ENCODE assay signal across 8 cellular contexts in genomic region chr12:7934560-7935463, GRCh38. TPM values are rescaled to one million over a fixed set of nuclear protein-coding genes. Genes with fewer than 3 reads are reported as not detected.
A peak's percentile ranks its signal among the peaks of the same experiment; 100 is the strongest.
DNase-seq lines count a peak whose midpoint lies in the region; ATAC-seq, FAIRE-seq and TF ChIP-seq lines count a peak whose summit lies in the region.

No MANE protein-coding gene starts in this region.

- peak overlapping the region; percentile 59; the same call in 1 of the 2 replicates for H3K27ac ChIP-seq in HUES6 (ENCODE audit: low read depth, low read length)
- H3K27ac ChIP-seq in endothelial cell of umbilical vein (ENCODE audit: insufficient read depth, low read depth, low read length): peak overlapping the region; percentile 83

- peak overlapping the region; percentile 95 for H3K4me2 ChIP-seq in endothelial cell of umbilical vein (ENCODE audit: insufficient read depth, low read length)

- no peaks in the 10 kb centered on the region for H3K9me3 Mint-ChIP-seq in progenitor cell of endocrine pancreas (ENCODE audit: low read depth)

- POLR2A ChIA-PET in endothelial cell of umbilical vein (lab: Charles Lee): interaction anchor here (0.6 to 2.8 kb wide), 5 partner anchors 26 to 103 kb away, joined by 3 to 135 read pairs (median 4); no protein-coding TSS in a partner anchor

- H3K79me2 ChIP-seq in endothelial cell of umbilical vein (ENCODE audit: control insufficient read depth, insufficient read depth, low read length): peaks cover 26% of the 10 kb centered on the region

- CTCF ChIA-PET in endothelial cell of umbilical vein (lab: Charles Lee): interaction anchor here (0.8 to 6.2 kb wide), 13 partner anchors 12 to 143 kb away, joined by 3 to 132 read pairs (median 13); no protein-coding TSS in a partner anchor

- H3K9ac ChIP-seq in HUES6 (ENCODE audit: low read length) (peak overlapping the region; percentile 93), endothelial cell of umbilical vein (replicated peaks; ENCODE audit: extremely low read depth, insufficient read depth, low read length) (peak overlapping the region; percentile 92)

- no peaks in the 10 kb centered on the region for H3K27me3 Mint-ChIP-seq in progenitor cell of endocrine pancreas

- no peak for ATAC-seq in HG02970 (IDR thresholded peaks at IDR 0.05; ENCODE audit: low FRiP score, unreplicated experiment)
- ATAC-seq in HG03432 (IDR thresholded peaks at IDR 0.05; ENCODE audit: unreplicated experiment): no peak

- H3K9me3 ChIP-seq in BE2C: no peaks in the 10 kb centered on the region
- H3K9me3 ChIP-seq in HUES6 (ENCODE audit: control insufficient read depth, insufficient read depth, low read depth, low read length): no peaks in the 10 kb centered on the region
- H3K9me3 ChIP-seq in endothelial cell of umbilical vein (replicated peaks; ENCODE audit: control insufficient read depth, insufficient read depth, low read length): no peaks in the 10 kb centered on the region
- H3K9me3 ChIP-seq in neuron (ENCODE audit: low read length): no peaks in the 10 kb centered on the region

- no peak overlapping the region for H3K4me3 Mint-ChIP-seq in progenitor cell of endocrine pancreas (ENCODE audit: low read depth)

- no peak for TF ChIP-seq POLR2A in endothelial cell of umbilical vein (IDR thresholded peaks at IDR 0.05; ENCODE audit: low read depth, low read length)

- TF ChIP-seq CTCF in BE2C (IDR thresholded peaks at IDR 0.05; ENCODE audit: low read depth, low read length) (no peak), endothelial cell of umbilical vein (IDR thresholded peaks at IDR 0.05; ENCODE audit: extremely low read depth in 1 of 2, insufficient read depth in 1 of 2, low read depth in 1 of 2, low read length in 2 of 2) (no peak), progenitor cell of endocrine pancreas (IDR thresholded peaks at IDR 0.05; ENCODE audit: unreplicated experiment) (no peak)

- H3K27me3 ChIP-seq in BE2C: no peaks in the 10 kb centered on the region
- no peaks in the 10 kb centered on the region for H3K27me3 ChIP-seq in HUES6 (ENCODE audit: control insufficient read depth, insufficient read depth, low read length)
- no peaks in the 10 kb centered on the region for H3K27me3 ChIP-seq in endothelial cell of umbilical vein (ENCODE audit: control insufficient read depth in 2 of 2, insufficient read depth in 2 of 2, low read length in 2 of 2)
- no peaks in the 10 kb centered on the region for H3K27me3 ChIP-seq in neuron (ENCODE audit: insufficient read depth, low read length)

- H2AFZ ChIP-seq in endothelial cell of umbilical vein (ENCODE audit: low read depth, low read length): no peak overlapping the region
- H2AFZ ChIP-seq in neuron (ENCODE audit: low read depth, low read length): peak overlapping the region; percentile 5

- H3K4me1 Mint-ChIP-seq in progenitor cell of endocrine pancreas (ENCODE audit: low read depth): peaks cover 8% of the 10 kb centered on the region

- H3K36me3 ChIP-seq in BE2C: no peaks in the 10 kb centered on the region
- H3K36me3 ChIP-seq in HUES6 (ENCODE audit: control insufficient read depth, insufficient read depth, low read length): peaks cover 57% of the 10 kb centered on the region
- peaks cover 3% of the 10 kb centered on the region in 2 experiments for H3K36me3 ChIP-seq in endothelial cell of umbilical vein (ENCODE audit: control insufficient read depth in 2 of 2, extremely low read depth in 1 of 2, insufficient read depth in 2 of 2, low read length in 2 of 2)
- peaks cover 26% of the 10 kb centered on the region for H3K36me3 ChIP-seq in neuron (ENCODE audit: insufficient read depth, low read length)

- H3K36me3 Mint-ChIP-seq in progenitor cell of endocrine pancreas (ENCODE audit: insufficient read depth): no peaks in the 10 kb centered on the region

- dilution Hi-C loops in endothelial cell of umbilical vein (cut with MboI; ENCODE audit: extremely low pct_ligation_motif_present, low sequenced_read_pairs): no loop called here

- H3K9me1 ChIP-seq in endothelial cell of umbilical vein (replicated peaks; ENCODE audit: control insufficient read depth, extremely low read depth, insufficient read depth, low read length): no peaks in the 10 kb centered on the region

- no TSS peak for BruUV-seq in endothelial cell of umbilical vein (replicated peaks; lab: Mats Ljungman, UMichigan)

- no peak overlapping the region for H3K27ac Mint-ChIP-seq in progenitor cell of endocrine pancreas

- H3K4me3 ChIP-seq in BE2C (ENCODE audit: low read depth, low read length) (peak overlapping the region; percentile 70), HUES6 (ENCODE audit: low read depth, low read length) (peak overlapping the region; percentile 93), endothelial cell of umbilical vein (replicated peaks in 1 of 3; ENCODE audit: insufficient read depth in 1 of 3, low read depth in 1 of 3, low read length in 3 of 3) (peak overlapping the region; percentile 46 to 98 (median 95)), neuron (ENCODE audit: low read length) (peak overlapping the region; percentile 70)

- peaks cover 6% of the 10 kb centered on the region for H3K4me1 ChIP-seq in BE2C
- peaks cover 23% of the 10 kb centered on the region for H3K4me1 ChIP-seq in HUES6 (ENCODE audit: control insufficient read depth, insufficient read depth, low read length)
- peaks cover 41% of the 10 kb centered on the region for H3K4me1 ChIP-seq in endothelial cell of umbilical vein (ENCODE audit: control insufficient read depth, extremely low read depth, insufficient read depth, low read length)
- peaks cover 33% of the 10 kb centered on the region for H3K4me1 ChIP-seq in neuron (ENCODE audit: insufficient read depth, low read length)

- DNase-seq in BE2C: no peak
- peak; percentile 7 for DNase-seq in endothelial cell of umbilical vein (ENCODE audit: low read depth, low spot score)
- no peak for DNase-seq in NCI-H146 (lab: John Stamatoyannopoulos, UW)
- no peak for DNase-seq in progenitor cell of endocrine pancreas (ENCODE audit: low spot score, unreplicated experiment)

- FAIRE-seq in endothelial cell of umbilical vein (lab: Jason Lieb, UNC): no peak

- no peaks in the 10 kb centered on the region for H4K20me1 ChIP-seq in endothelial cell of umbilical vein (replicated peaks; ENCODE audit: control insufficient read depth, extremely low read depth, insufficient read depth, low read length)

- intact Hi-C loops in endothelial cell of umbilical vein (cut with micrococcal nuclease): no loop called here

TF ChIP-seq in endothelial cell of umbilical vein, 7 proteins besides CTCF, POLR2A, EP300 and RAD21:
- TF ChIP-seq GATA2 (IDR thresholded peaks at IDR 0.05; ENCODE audit: insufficient read depth, insufficient read length, low read depth, low read length) (no peak), EZH2 (IDR thresholded peaks at IDR 0.05; ENCODE audit: borderline replicate concordance, low read depth, low read length, severe bottlenecking) (no peak), FOS (IDR thresholded peaks at IDR 0.05; ENCODE audit: borderline replicate concordance, insufficient read depth, low read length) (no peak), MYC (IDR thresholded peaks at IDR 0.05; ENCODE audit: low read depth, low read length) (no peak), POLR2AphosphoS5 (IDR thresholded peaks at IDR 0.05; ENCODE audit: insufficient read depth, low read depth, low read length) (no peak), MAX (IDR thresholded peaks at IDR 0.05; ENCODE audit: insufficient read depth, insufficient read length) (no peak), JUN (IDR thresholded peaks at IDR 0.05; ENCODE audit: borderline replicate concordance, insufficient read depth, insufficient read length, low read depth) (no peak)

RNA-seq across cellular contexts. Expression of gene SLC2A3, which starts 1.2 kb away (rescaled TPM):
- polyA plus RNA-seq in BE2C (2012; ENCODE audit: insufficient read depth, insufficient read length, low read depth): 3.7 TPM
- total RNA-seq in endothelial cell of umbilical vein: 13.9 and 25.7 TPM in 2 replicates
- polyA plus RNA-seq in endothelial cell of umbilical vein: 12.7 and 20.8 TPM in 2 replicates
- 8.9 and 9.9 TPM in 2 replicates for polyA plus RNA-seq in endothelial cell of umbilical vein (2011; cell fraction: cytosol; rRNA removed)
- 20.7 and 21.8 TPM in 2 replicates for polyA plus RNA-seq in endothelial cell of umbilical vein (2011; cell fraction: nucleus; rRNA removed)
- polyA plus RNA-seq in endothelial cell of umbilical vein (2012): 33.5 and 53.0 TPM in 2 replicates
- polyA minus RNA-seq in endothelial cell of umbilical vein: 32.2 and 35.4 TPM in 2 replicates
- 22.0 TPM for polyA minus RNA-seq in endothelial cell of umbilical vein (2011; cell fraction: cytosol; rRNA and poly(A)+ RNA removed)
- 29.1 and 41.5 TPM in 2 replicates for polyA minus RNA-seq in endothelial cell of umbilical vein (2011; cell fraction: nucleus; rRNA and poly(A)+ RNA removed)
- 21.7 and 34.8 TPM in 2 replicates for total RNA-seq in progenitor cell of endocrine pancreas
